ENCODE assay signal across 21 cellular contexts in the genomic region with DNA sequence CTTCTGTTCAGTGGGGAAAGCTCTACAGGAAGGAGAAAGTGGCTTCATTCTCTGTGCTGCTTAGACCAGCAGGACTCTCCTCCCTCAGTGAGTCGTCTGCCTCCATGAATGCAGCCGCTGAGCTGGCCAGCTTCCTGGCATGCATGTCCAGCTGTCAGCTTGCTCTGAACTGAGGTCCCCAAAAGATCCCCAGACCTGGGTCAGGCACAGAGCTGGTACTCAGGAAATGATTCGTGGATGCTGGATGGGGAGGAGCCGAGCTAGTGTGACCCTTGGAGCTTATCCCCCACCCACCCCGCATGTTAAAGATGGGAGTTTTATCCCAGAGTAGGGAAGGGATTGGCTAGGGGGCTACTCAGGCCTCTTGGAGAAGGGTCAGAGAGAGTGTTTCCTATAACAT.
DNase-seq lines count a peak whose midpoint lies in the region; ATAC-seq and TF ChIP-seq lines count a peak whose summit lies in the region.
"Had no signal": no experiment of that assay in that cellular context is flagged by ENCODE, and none has a peak within 500 bp of the region (broad histone marks: within the 10 kb centered on the region; RNA-seq: fewer than 3 reads in every experiment).

No MANE protein-coding gene starts in this region.

- DNase-seq in GM23338 (ENCODE audit: low spot score), result peak; percentile 23
- no peak for DNase-seq in NT2/D1 (ENCODE audit: low read depth, low spot score)
- DNase-seq in hepatocyte (ENCODE audit: low spot score), result no peak
- DNase-seq in sciatic nerve (ENCODE audit: low spot score), result no peak
- no peak for DNase-seq in NCI-H146 (lab: John Stamatoyannopoulos, UW)
- no peak for DNase-seq in left lung
- DNase-seq: activated CD4-positive, alpha-beta T cell treated with anti-CD3 and anti-CD28 coated beads, Interleukin-2, amount 10 ng/mL, durations not matched to agents 24 days and 14 days; activated CD8-positive, alpha-beta memory T cell treated with anti-CD3 and anti-CD28 coated beads, Interleukin-2, amount 10 ng/mL, durations not matched to agents 7 days and 5 days; CD8-positive, alpha-beta memory T cell; cortex of kidney; KG1; left colon; NCI-H1694; NCI-H2171 treated with DMSO at 0.1 percent for 48 hours; NCI-H526; stimulated activated naive CD4-positive, alpha-beta T cell had no signal

- no peak overlapping the region for H3K4me3 Mint-ChIP-seq in GM23338
- H3K4me3 Mint-ChIP-seq: activated CD4-positive, alpha-beta T cell treated with anti-CD3 and anti-CD28 coated beads, Interleukin-2, amount 10 ng/mL, durations not matched to agents 24 days and 14 days; activated CD8-positive, alpha-beta memory T cell treated with anti-CD3 and anti-CD28 coated beads, Interleukin-2, amount 10 ng/mL, durations not matched to agents 7 days and 5 days; activated T-helper 17 cell treated with anti-CD3 and anti-CD28 coated beads, Interleukin-2, amount 50 U/mL, for 72 hours; CD8-positive, alpha-beta memory T cell had no signal

- TF ChIP-seq CTCF in GM23338 (conservative IDR thresholded peaks at IDR 0.05; ENCODE audit: low read depth in 2 of 2), result no peak
- TF ChIP-seq CTCF in hepatocyte (IDR thresholded peaks at IDR 0.05; ENCODE audit: poor library complexity), result no peak
- TF ChIP-seq CTCF in left lung (IDR thresholded peaks at IDR 0.05), result no peak

- ATAC-seq in GM23338 (peak; percentile 59), sciatic nerve (peak; percentile 20), GM19328 (IDR thresholded peaks at IDR 0.05; ENCODE audit: unreplicated experiment) (no peak), left lung (no peak)
- ATAC-seq: activated CD8-positive, alpha-beta memory T cell treated with anti-CD3 and anti-CD28 coated beads, Interleukin-2, amount 10 ng/mL, durations not matched to agents 7 days and 5 days; activated T-helper 17 cell treated with anti-CD3 and anti-CD28 coated beads, Interleukin-2, amount 50 U/mL, for 72 hours; left colon had no signal

- H3K9me3 ChIP-seq in NT2/D1 (ENCODE audit: insufficient read depth, low read length) (no peaks in the 10 kb centered on the region), hepatocyte (ENCODE audit: low read depth) (no peaks in the 10 kb centered on the region), left lung (no peaks in the 10 kb centered on the region)
- H3K9me3 ChIP-seq: neutrophil had no signal

- H3K4me1 Mint-ChIP-seq in GM23338, result peaks cover 27% of the 10 kb centered on the region
- H3K4me1 Mint-ChIP-seq: activated CD4-positive, alpha-beta T cell treated with anti-CD3 and anti-CD28 coated beads, Interleukin-2, amount 10 ng/mL, durations not matched to agents 24 days and 14 days; activated CD8-positive, alpha-beta memory T cell treated with anti-CD3 and anti-CD28 coated beads, Interleukin-2, amount 10 ng/mL, durations not matched to agents 7 days and 5 days; activated T-helper 17 cell treated with anti-CD3 and anti-CD28 coated beads, Interleukin-2, amount 50 U/mL, for 72 hours; CD8-positive, alpha-beta memory T cell had no signal

- intact Hi-C loops in sciatic nerve (cut with DNase I), result no loop called here
- intact Hi-C loops in left lung (cut with DNase I), result no loop called here

- no peak overlapping the region for H3K27ac ChIP-seq in GM23338 (ENCODE audit: low read depth)
- peak overlapping the region; percentile 5 for H3K27ac ChIP-seq in hepatocyte
- no peak overlapping the region for H3K27ac ChIP-seq in left lung
- H3K27ac ChIP-seq: neutrophil, skin epidermis had no signal

- H3K4me2 ChIP-seq in GM23338, result 0 out of 2 replicates have a peak overlapping the region, but pooled peaks have one; percentile 26
- H3K4me2 ChIP-seq in hepatocyte, result no peak overlapping the region

- H3K4me3 ChIP-seq in GM23338, result no peak overlapping the region
- H3K4me3 ChIP-seq in NT2/D1 (ENCODE audit: insufficient read length, low read depth), result no peak overlapping the region
- no peak overlapping the region for H3K4me3 ChIP-seq in hepatocyte
- no peak overlapping the region for H3K4me3 ChIP-seq in left lung
- H3K4me3 ChIP-seq: skin epidermis had no signal

- no peaks in the 10 kb centered on the region for H3K36me3 Mint-ChIP-seq in GM23338 (ENCODE audit: low read depth)
- H3K36me3 Mint-ChIP-seq: activated CD8-positive, alpha-beta memory T cell treated with anti-CD3 and anti-CD28 coated beads, Interleukin-2, amount 10 ng/mL, durations not matched to agents 7 days and 5 days; brain; CD8-positive, alpha-beta memory T cell had no signal

- H3K4me1 ChIP-seq in GM23338 (ENCODE audit: insufficient read depth) (peaks cover 13% of the 10 kb centered on the region), NT2/D1 (ENCODE audit: insufficient read depth, insufficient read length) (peaks cover 19% of the 10 kb centered on the region), hepatocyte (ENCODE audit: insufficient read depth) (peaks cover 28% of the 10 kb centered on the region), left lung (no peaks in the 10 kb centered on the region)

- no peaks in the 10 kb centered on the region for H3K36me3 ChIP-seq in GM23338 (ENCODE audit: insufficient read depth)
- no peaks in the 10 kb centered on the region for H3K36me3 ChIP-seq in NT2/D1 (ENCODE audit: insufficient read depth, insufficient read length, low read length)
- H3K36me3 ChIP-seq in hepatocyte (replicated peaks; ENCODE audit: insufficient read depth, low read depth), result no peaks in the 10 kb centered on the region
- H3K36me3 ChIP-seq in left lung, result no peaks in the 10 kb centered on the region
- H3K36me3 ChIP-seq: neutrophil had no signal

- H3K9me3 Mint-ChIP-seq in GM23338, result no peaks in the 10 kb centered on the region; the same call in 2 of the 3 replicates
- H3K9me3 Mint-ChIP-seq: activated CD4-positive, alpha-beta T cell treated with anti-CD3 and anti-CD28 coated beads, Interleukin-2, amount 10 ng/mL, durations not matched to agents 24 days and 14 days; activated T-helper 17 cell treated with anti-CD3 and anti-CD28 coated beads, Interleukin-2, amount 50 U/mL, for 72 hours; CD8-positive, alpha-beta memory T cell had no signal

- no peak overlapping the region for H3K27ac Mint-ChIP-seq in GM23338
- H3K27ac Mint-ChIP-seq: activated CD4-positive, alpha-beta T cell treated with anti-CD3 and anti-CD28 coated beads, Interleukin-2, amount 10 ng/mL, durations not matched to agents 24 days and 14 days; activated CD8-positive, alpha-beta memory T cell treated with anti-CD3 and anti-CD28 coated beads, Interleukin-2, amount 10 ng/mL, durations not matched to agents 7 days and 5 days; activated T-helper 17 cell treated with anti-CD3 and anti-CD28 coated beads, Interleukin-2, amount 50 U/mL, for 72 hours; CD8-positive, alpha-beta memory T cell had no signal

- H3K9me2 ChIP-seq in GM23338 (ENCODE audit: insufficient read depth), result peaks cover 2% of the 10 kb centered on the region; the same call in 1 of the 2 replicates
- no peaks in the 10 kb centered on the region for H3K9me2 ChIP-seq in hepatocyte (replicated peaks; ENCODE audit: insufficient read depth)

- H4K20me1 ChIP-seq in GM23338 (replicated peaks; ENCODE audit: insufficient read depth) (no peaks in the 10 kb centered on the region), hepatocyte (ENCODE audit: insufficient read depth, poor library complexity, severe bottlenecking) (no peaks in the 10 kb centered on the region)

- no peaks in the 10 kb centered on the region for H3F3A ChIP-seq in GM23338 (replicated peaks; ENCODE audit: low read depth)

- H3K27me3 Mint-ChIP-seq in GM23338 (ENCODE audit: insufficient read depth, low read depth, poor library complexity), result peaks cover 12% of the 10 kb centered on the region
- H3K27me3 Mint-ChIP-seq: activated CD4-positive, alpha-beta T cell treated with anti-CD3 and anti-CD28 coated beads, Interleukin-2, amount 10 ng/mL, durations not matched to agents 24 days and 14 days had no signal

- H2AFZ ChIP-seq in GM23338 (peak overlapping the region; percentile 78; the same call in 1 of the 2 replicates), hepatocyte (no peak overlapping the region)

- 64% methylated on average over 5 of the region's 5 CpGs for WGBS in hepatocyte (ENCODE audit: low lambda C conversion rate, missing lambda C conversion rate)

- peak overlapping the region; percentile 6 for H3K9ac ChIP-seq in NT2/D1 (ENCODE audit: insufficient read length, low read depth)

- H3K27me3 ChIP-seq in GM23338 (ENCODE audit: insufficient read depth) (no peaks in the 10 kb centered on the region), NT2/D1 (ENCODE audit: insufficient read depth, insufficient read length) (no peaks in the 10 kb centered on the region), hepatocyte (no peaks in the 10 kb centered on the region), left lung (no peaks in the 10 kb centered on the region)
- H3K27me3 ChIP-seq: neutrophil had no signal

- no peaks in the 10 kb centered on the region for H3K79me2 ChIP-seq in GM23338 (replicated peaks; ENCODE audit: insufficient read depth)
- H3K79me2 ChIP-seq in hepatocyte, result no peaks in the 10 kb centered on the region

TF ChIP-seq in GM23338, 12 proteins besides CTCF, POLR2A, EP300 and RAD21 (continues in another document):
- no peak for TF ChIP-seq EZH2phosphoT487 (IDR thresholded peaks at IDR 0.05; ENCODE audit: unreplicated experiment)
- no peak for TF ChIP-seq JUNB (IDR thresholded peaks at IDR 0.05; ENCODE audit: unreplicated experiment)
- TF ChIP-seq EZH2 (IDR thresholded peaks at IDR 0.05; ENCODE audit: low read depth, unreplicated experiment), result no peak
- no peak for TF ChIP-seq ZNF114 (CRISPR knock-in tag; IDR thresholded peaks at IDR 0.05)
- TF ChIP-seq, protein P1, sequence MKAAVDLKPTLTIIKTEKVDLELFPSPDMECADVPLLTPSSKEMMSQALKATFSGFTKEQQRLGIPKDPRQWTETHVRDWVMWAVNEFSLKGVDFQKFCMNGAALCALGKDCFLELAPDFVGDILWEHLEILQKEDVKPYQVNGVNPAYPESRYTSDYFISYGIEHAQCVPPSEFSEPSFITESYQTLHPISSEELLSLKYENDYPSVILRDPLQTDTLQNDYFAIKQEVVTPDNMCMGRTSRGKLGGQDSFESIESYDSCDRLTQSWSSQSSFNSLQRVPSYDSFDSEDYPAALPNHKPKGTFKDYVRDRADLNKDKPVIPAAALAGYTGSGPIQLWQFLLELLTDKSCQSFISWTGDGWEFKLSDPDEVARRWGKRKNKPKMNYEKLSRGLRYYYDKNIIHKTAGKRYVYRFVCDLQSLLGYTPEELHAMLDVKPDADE (IDR thresholded peaks at IDR 0.05), result no peak
- TF ChIP-seq NANOG (IDR thresholded peaks at IDR 0.05; ENCODE audit: borderline replicate concordance), result no peak
- TF ChIP-seq CREB1 (CRISPR knock-in tag; IDR thresholded peaks at IDR 0.05; ENCODE audit: low read depth), result no peak

Comparison
In these comparisons a context has a peak if more than half of its experiments do, and no peak if none do; other contexts are left out.
1. ATAC-seq: peak in GM23338 (single experiment) and sciatic nerve (single experiment); none in GM19328 (single experiment) and left lung (single experiment).